ENCODE assay signal across 33 cellular contexts in genomic region chr6:1703923-1704322, GRCh38.
"Had no signal": no experiment of that assay in that cellular context is flagged by ENCODE, and none has a peak within 500 bp of the region (broad histone marks: within the 10 kb centered on the region; RNA-seq: fewer than 3 reads in every experiment).

No MANE protein-coding gene starts in this region.

- H3K4me1 ChIP-seq: breast epithelium, right atrium auricular region, uterus had no signal

- H3K4me3 Mint-ChIP-seq: activated CD4-positive, alpha-beta memory T cell treated with anti-CD3 and anti-CD28 coated beads, Interleukin-2, amount 10 ng/mL, durations not matched to agents 7 days and 5 days; activated CD4-positive, alpha-beta T cell treated with anti-CD3 and anti-CD28 coated beads, Interleukin-2, amount 10 ng/mL, durations not matched to agents 7 days and 5 days; activated T-cell treated with anti-CD3 and anti-CD28 coated beads, Interleukin-2, amount 50 U/mL, for 24 hours; activated T-helper 17 cell treated with anti-CD3 and anti-CD28 coated beads, Interleukin-2, amount 50 U/mL, for 72 hours; central memory CD8-positive, alpha-beta T cell; nephron; T-helper 1 cell treated with Interleukin-12 subunit alpha and Interleukin-12 subunit beta and Interleukin-4 antibody, amounts not matched to agents 30 μg/mL and 1 μg/mL, for 36 hours; type B pancreatic cell had no signal

- H3K27me3 Mint-ChIP-seq: activated CD4-positive, alpha-beta memory T cell treated with anti-CD3 and anti-CD28 coated beads, Interleukin-2, amount 10 ng/mL, durations not matched to agents 7 days and 5 days; activated CD4-positive, alpha-beta T cell treated with anti-CD3 and anti-CD28 coated beads, Interleukin-2, amount 10 ng/mL, durations not matched to agents 7 days and 5 days; activated T-cell treated with anti-CD3 and anti-CD28 coated beads, Interleukin-2, amount 50 U/mL, for 24 hours; activated T-helper 17 cell treated with anti-CD3 and anti-CD28 coated beads, Interleukin-2, amount 50 U/mL, for 72 hours; central memory CD8-positive, alpha-beta T cell had no signal

- H3K9me3 Mint-ChIP-seq: activated CD4-positive, alpha-beta memory T cell treated with anti-CD3 and anti-CD28 coated beads, Interleukin-2, amount 10 ng/mL, durations not matched to agents 7 days and 5 days; activated CD4-positive, alpha-beta T cell treated with anti-CD3 and anti-CD28 coated beads, Interleukin-2, amount 10 ng/mL, durations not matched to agents 7 days and 5 days; activated T-cell treated with anti-CD3 and anti-CD28 coated beads, Interleukin-2, amount 50 U/mL, for 24 hours; activated T-helper 17 cell treated with anti-CD3 and anti-CD28 coated beads, Interleukin-2, amount 50 U/mL, for 72 hours; central memory CD8-positive, alpha-beta T cell; nephron; T-helper 1 cell treated with Interleukin-12 subunit alpha and Interleukin-12 subunit beta and Interleukin-4 antibody, amounts not matched to agents 30 μg/mL and 1 μg/mL, for 36 hours; type B pancreatic cell had no signal

- ATAC-seq: activated CD4-positive, CD25-positive, alpha-beta regulatory T cell treated with anti-CD3 and anti-CD28 coated beads, Interleukin-2, amount 50 U/mL, for 24 hours; activated T-helper 17 cell treated with anti-CD3 and anti-CD28 coated beads, Interleukin-2, amount 50 U/mL, for 72 hours; left lobe of liver; mucosa of descending colon; stimulated activated naive CD8-positive, alpha-beta T cell treated with anti-CD3 and anti-CD28 coated beads, Interleukin-15, Interleukin-2, amounts not matched to agents 100 U/mL and 50 U/mL, for 24 hours had no signal

- H3K9me3 ChIP-seq: breast epithelium, mucosa of descending colon, neutrophil, ovary, right atrium auricular region, spleen, testis, uterus had no signal

- H3K36me3 ChIP-seq: breast epithelium, neutrophil, ovary, right atrium auricular region, spleen, uterus, WERI-Rb-1 had no signal

- H3K27ac ChIP-seq: breast epithelium, dorsolateral prefrontal cortex, neutrophil, ovary, right atrium auricular region, spleen, testis, uterus, WERI-Rb-1 had no signal

- H3K36me3 Mint-ChIP-seq: type B pancreatic cell had no signal

- H3K4me3 ChIP-seq: breast epithelium, dorsolateral prefrontal cortex, lung, mucosa of descending colon, ovary, right atrium auricular region, spleen, testis, uterus had no signal

- H3K27ac Mint-ChIP-seq: activated CD4-positive, alpha-beta memory T cell treated with anti-CD3 and anti-CD28 coated beads, Interleukin-2, amount 10 ng/mL, durations not matched to agents 7 days and 5 days; activated CD4-positive, alpha-beta T cell treated with anti-CD3 and anti-CD28 coated beads, Interleukin-2, amount 10 ng/mL, durations not matched to agents 7 days and 5 days; activated T-cell treated with anti-CD3 and anti-CD28 coated beads, Interleukin-2, amount 50 U/mL, for 24 hours; activated T-helper 17 cell treated with anti-CD3 and anti-CD28 coated beads, Interleukin-2, amount 50 U/mL, for 72 hours; nephron; T-helper 1 cell treated with Interleukin-12 subunit alpha and Interleukin-12 subunit beta and Interleukin-4 antibody, amounts not matched to agents 30 μg/mL and 1 μg/mL, for 36 hours had no signal

- H3K4me1 Mint-ChIP-seq: activated CD4-positive, alpha-beta memory T cell treated with anti-CD3 and anti-CD28 coated beads, Interleukin-2, amount 10 ng/mL, durations not matched to agents 7 days and 5 days; activated T-helper 17 cell treated with anti-CD3 and anti-CD28 coated beads, Interleukin-2, amount 50 U/mL, for 72 hours; central memory CD8-positive, alpha-beta T cell had no signal

- DNase-seq: activated CD4-positive, alpha-beta memory T cell treated with anti-CD3 and anti-CD28 coated beads, Interleukin-2, amount 10 ng/mL, durations not matched to agents 7 days and 5 days; activated CD4-positive, alpha-beta T cell treated with anti-CD3 and anti-CD28 coated beads, Interleukin-2, amount 10 ng/mL, durations not matched to agents 7 days and 5 days; activated CD8-positive, alpha-beta memory T cell treated with anti-CD3 and anti-CD28 coated beads, Interleukin-2, amount 50 U/mL, for 48 hours; activated gamma-delta T cell treated with Interleukin-2 at 50 U/mL for 16 hours; activated naive CD4-positive, alpha-beta T cell treated with anti-CD3 and anti-CD28 coated beads, Interleukin-2, amount 50 U/mL, for 16 hours; activated T-cell treated with anti-CD3 and anti-CD28 coated beads, Interleukin-2, amount 50 U/mL, for 24 hours; amniotic stem cell; dorsolateral prefrontal cortex; effector memory CD4-positive, alpha-beta T cell; head of caudate nucleus; hippocampal formation; mesendoderm; mucosa of descending colon; ovary; spleen; stimulated activated CD4-positive, alpha-beta T cell treated with anti-CD3 and anti-CD28 coated beads, Interleukin-2, amount 100 ng/mL, for 48 hours; stimulated activated naive CD8-positive, alpha-beta T cell treated with anti-CD3 and anti-CD28 coated beads, Interleukin-15, Interleukin-2, amounts not matched to agents 100 U/mL and 50 U/mL, for 24 hours; SW 1271; T-helper 9 cell; testis; uterus; WERI-Rb-1 had no signal

- H3K27me3 ChIP-seq: breast epithelium, dorsolateral prefrontal cortex, neutrophil, ovary, right atrium auricular region, spleen, testis, uterus had no signal
